8 cellular contexts compared by ENCODE assay signal in the genomic region with DNA sequence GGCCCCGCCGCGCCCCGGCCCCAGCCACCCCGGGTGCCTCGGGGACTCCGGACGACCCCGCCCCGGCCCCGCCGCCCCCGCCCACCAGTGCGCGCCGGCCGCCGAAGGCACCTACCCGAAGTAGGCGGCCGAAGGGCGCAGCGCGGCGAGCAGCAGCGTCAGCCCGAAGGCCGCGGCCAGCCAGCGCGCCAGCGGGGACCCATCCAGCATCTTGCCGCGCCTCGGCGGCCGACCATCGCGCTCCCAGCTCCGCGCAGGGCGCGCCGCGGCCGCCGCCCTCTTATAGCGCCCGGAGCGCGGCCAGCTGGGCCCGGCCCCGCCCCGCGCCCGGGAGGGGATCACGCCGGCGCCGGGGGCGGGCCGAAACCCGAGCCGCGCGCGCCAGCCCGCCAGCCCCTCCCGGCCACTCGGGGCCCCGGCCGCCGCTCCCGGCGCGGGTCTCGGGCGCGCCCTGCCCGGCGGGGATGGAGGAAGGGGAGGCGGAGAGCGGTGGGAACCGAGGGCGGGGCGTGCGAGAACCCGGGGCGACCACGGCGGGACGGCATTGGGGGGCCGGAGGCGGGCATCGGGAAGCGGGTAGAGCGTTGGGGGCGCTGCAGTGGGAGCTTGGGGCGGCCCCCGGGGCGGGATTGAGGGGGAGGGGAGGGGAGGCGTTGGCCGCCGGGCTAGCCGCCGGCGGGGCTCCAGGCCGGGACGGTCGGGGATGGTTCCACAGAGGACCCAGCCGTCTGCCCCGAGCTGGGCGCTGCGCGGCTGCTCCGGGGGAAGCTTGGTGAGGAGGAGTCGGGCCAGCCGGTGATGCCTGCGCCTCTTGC. TPM values are rescaled to one million over a fixed set of nuclear protein-coding genes. Genes with fewer than 3 reads are reported as not detected.
A peak's percentile ranks its signal among the peaks of the same experiment; 100 is the strongest.
DNase-seq lines count a peak whose midpoint lies in the region; ATAC-seq and TF ChIP-seq lines count a peak whose summit lies in the region.

A gene with protein sequence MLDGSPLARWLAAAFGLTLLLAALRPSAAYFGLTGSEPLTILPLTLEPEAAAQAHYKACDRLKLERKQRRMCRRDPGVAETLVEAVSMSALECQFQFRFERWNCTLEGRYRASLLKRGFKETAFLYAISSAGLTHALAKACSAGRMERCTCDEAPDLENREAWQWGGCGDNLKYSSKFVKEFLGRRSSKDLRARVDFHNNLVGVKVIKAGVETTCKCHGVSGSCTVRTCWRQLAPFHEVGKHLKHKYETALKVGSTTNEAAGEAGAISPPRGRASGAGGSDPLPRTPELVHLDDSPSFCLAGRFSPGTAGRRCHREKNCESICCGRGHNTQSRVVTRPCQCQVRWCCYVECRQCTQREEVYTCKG (minus strand): TSS at position 255 of the 815 bp plus-strand sequence. CDS start 45 bp downstream, at position 210.

- H3K36me3 ChIP-seq in ascending aorta = no peaks in the 10 kb centered on the region

- no peaks in the 10 kb centered on the region for H3K27me3 ChIP-seq in ascending aorta

- ATAC-seq in left ventricle myocardium superior (peak; percentile 53), sciatic nerve (peak; percentile 50), HG02852 (IDR thresholded peaks at IDR 0.05; ENCODE audit: unreplicated experiment) (no peak)

- in situ Hi-C loops in GM13976 (cut with MboI; ENCODE audit: low sequenced_read_pairs, unreplicated experiment) = no loop called here

- TF ChIP-seq CTCF in AG09309 (IDR thresholded peaks at IDR 0.05; ENCODE audit: control insufficient read depth, insufficient read depth, low read depth, low read length, missing control alignments) (no peak), GM13976 (IDR thresholded peaks at IDR 0.05; ENCODE audit: borderline replicate concordance, control extremely low read depth, extremely low read depth, insufficient read depth, missing control alignments) (no peak), ascending aorta (IDR thresholded peaks at IDR 0.05) (no peak)

- H3K4me3 ChIP-seq in AG09309 (ENCODE audit: control insufficient read depth, low read depth, low read length) = peak within 1 kb of the TSS; percentile 50
- peak within 1 kb of the TSS; percentile 61 to 73 for H3K4me3 ChIP-seq in ascending aorta

- peaks cover 4 to 17% of the 10 kb centered on the region in 2 donors for H3K4me1 ChIP-seq in ascending aorta

- intact Hi-C loops in ascending aorta (cut with DNase I) (loop anchor here (1.0 to 5.0 kb wide), 3 partner anchors 159 to 466 kb away; a partner anchor contains a TSS), left ventricle myocardium superior (cut with micrococcal nuclease) (loop anchor here (5.0 to 10.0 kb wide), 2 partner anchors 186 to 463 kb away; no protein-coding TSS in a partner anchor), sciatic nerve (cut with DNase I) (loop anchor here (5.0 kb wide), 1 partner anchor 181 kb away; no protein-coding TSS in a partner anchor)

- H3K9me3 ChIP-seq in ascending aorta = no peaks in the 10 kb centered on the region

- peak within 1 kb of the TSS in 1 of 2 donors; percentile 40 for H3K27ac ChIP-seq in ascending aorta

- DNase-seq in AG09309 (ENCODE audit: low read depth) (no peak), GM13976 (ENCODE audit: low spot score) (peak; percentile 82), NCI-H2107 (lab: John Stamatoyannopoulos, UW) (peak; percentile 83), ascending aorta (ENCODE audit: low spot score in 2 of 2) (peak in 1 of 2 donors; percentile 64), left ventricle myocardium superior (peak; percentile 84), sciatic nerve (ENCODE audit: low spot score) (peak; percentile 73), OCI-M2 (lab: John Stamatoyannopoulos, UW; ENCODE audit: unreplicated experiment) (no peak)

RNA-seq across cellular contexts. Expression of the gene that starts here (rescaled TPM):
- total RNA-seq in ascending aorta (0.96 TPM), left ventricle myocardium superior (2.5 TPM), sciatic nerve (11.4 TPM)

Comparison
In these comparisons a context has a peak if more than half of its experiments do, and no peak if none do; other contexts are left out.
1. DNase-seq: peak in GM13976 (single experiment), NCI-H2107 (single experiment), left ventricle myocardium superior (single experiment) and sciatic nerve (single experiment); none in AG09309 (single experiment) and OCI-M2 (single experiment).